ENCODE assay signal across 19 cellular contexts in the genomic region with DNA sequence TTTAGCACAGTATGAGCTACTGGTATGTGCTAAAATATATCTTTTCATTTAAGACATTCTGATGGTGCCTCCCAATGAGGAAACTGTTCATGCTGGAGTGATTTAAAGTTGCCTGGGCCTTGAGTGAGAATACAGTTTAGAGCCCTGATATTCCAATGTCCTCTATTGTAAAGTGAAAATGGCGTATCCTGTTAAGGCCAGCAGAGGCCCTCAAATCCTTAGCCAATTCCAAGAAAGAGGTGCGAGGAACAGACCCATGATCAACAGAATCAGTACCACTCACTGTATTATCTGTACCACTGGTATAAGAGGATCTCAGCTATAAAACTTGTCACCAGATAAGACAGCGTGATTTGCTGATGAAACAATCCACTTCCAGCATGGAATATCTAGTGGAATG.
"Had no signal": no experiment of that assay in that cellular context is flagged by ENCODE, and none has a peak within 500 bp of the region (broad histone marks: within the 10 kb centered on the region; RNA-seq: fewer than 3 reads in every experiment).

No MANE protein-coding gene starts in this region.

- H3K27me3 Mint-ChIP-seq: dendritic cell treated with granulocyte-macrophage colony-stimulating factor and Interleukin-4, amounts not matched to agents 40 ng/mL and 50 ng/mL, for 4 days; effector memory CD8-positive, alpha-beta T cell; naive thymus-derived CD8-positive, alpha-beta T cell had no signal

- H3K36me3 Mint-ChIP-seq: naive thymus-derived CD8-positive, alpha-beta T cell had no signal

- H3K4me1 ChIP-seq: foreskin keratinocyte, stomach, transverse colon had no signal

- H3K9me3 ChIP-seq: mucosa of descending colon, ovary, stomach, thoracic aorta, transverse colon had no signal

- H3K27ac Mint-ChIP-seq: dendritic cell treated with granulocyte-macrophage colony-stimulating factor and Interleukin-4, amounts not matched to agents 40 ng/mL and 50 ng/mL, for 4 days; effector memory CD8-positive, alpha-beta T cell; naive thymus-derived CD8-positive, alpha-beta T cell had no signal

- H3K36me3 ChIP-seq: ovary, stomach, thoracic aorta, transverse colon had no signal

- H3K9me3 Mint-ChIP-seq: neural crest cell had no signal

- H3K4me1 Mint-ChIP-seq: naive thymus-derived CD8-positive, alpha-beta T cell; neural crest cell had no signal

- H3K27ac ChIP-seq: foreskin keratinocyte, ovary, stomach, thoracic aorta, transverse colon had no signal

- H3K27me3 ChIP-seq: foreskin keratinocyte, ovary, stomach, transverse colon had no signal

- H3K4me3 Mint-ChIP-seq: dendritic cell treated with granulocyte-macrophage colony-stimulating factor and Interleukin-4, amounts not matched to agents 40 ng/mL and 50 ng/mL, for 4 days; effector memory CD8-positive, alpha-beta T cell; naive thymus-derived CD8-positive, alpha-beta T cell; neural crest cell had no signal

- DNase-seq: effector memory CD8-positive, alpha-beta T cell; erythroblast; foreskin keratinocyte; kidney glomerular epithelial cell; mammary epithelial cell; mucosa of descending colon; naive thymus-derived CD8-positive, alpha-beta T cell; nucleus accumbens; ovary; right cardiac atrium; small intestine; stimulated activated CD4-positive, alpha-beta T cell treated with anti-CD3 and anti-CD28 coated beads, Interleukin-12 subunit alpha, Interleukin-12 subunit beta, amount 100 ng/mL, for 4 hours; stimulated activated naive CD4-positive, alpha-beta T cell; stomach; substantia nigra; transverse colon had no signal

- H3K4me3 ChIP-seq: mucosa of descending colon, ovary, stomach, thoracic aorta, transverse colon had no signal

- ATAC-seq: effector memory CD8-positive, alpha-beta T cell; foreskin keratinocyte; mucosa of descending colon; naive thymus-derived CD8-positive, alpha-beta T cell; right cardiac atrium had no signal
